In the genomic region with DNA sequence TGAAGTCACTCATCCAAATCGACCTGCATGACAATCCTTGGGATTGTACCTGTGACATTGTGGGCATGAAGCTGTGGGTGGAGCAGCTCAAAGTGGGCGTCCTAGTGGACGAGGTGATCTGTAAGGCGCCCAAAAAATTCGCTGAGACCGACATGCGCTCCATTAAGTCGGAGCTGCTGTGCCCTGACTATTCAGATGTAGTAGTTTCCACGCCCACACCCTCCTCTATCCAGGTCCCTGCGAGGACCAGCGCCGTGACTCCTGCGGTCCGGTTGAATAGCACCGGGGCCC, we compare ENCODE assay signal across 13 cellular contexts. TPM values are rescaled to one million over a fixed set of nuclear protein-coding genes. Genes with fewer than 3 reads are reported as not detected.
DNase-seq lines count a peak whose midpoint lies in the region; ATAC-seq and TF ChIP-seq lines count a peak whose summit lies in the region.
"Had no signal": no experiment of that assay in that cellular context is flagged by ENCODE, and none has a peak within 500 bp of the region (broad histone marks: within the 10 kb centered on the region; RNA-seq: fewer than 3 reads in every experiment).

No MANE protein-coding gene starts in this region.

- H3K4me1 Mint-ChIP-seq in natural killer cell (peaks cover 34 to 35% of the 10 kb centered on the region in 2 donors), endothelial cell (ENCODE audit: unreplicated experiment) (peaks cover 21% of the 10 kb centered on the region)
- H3K4me1 Mint-ChIP-seq in natural killer cell treated with Interleukin-12 subunit alpha and Interleukin-12 subunit beta and Interleukin-15 and Interleukin-18, amount 100 ng/mL, for 72 hours (ENCODE audit: low read depth in 2 of 2) = peaks cover 27 to 28% of the 10 kb centered on the region in 2 donors
- peaks cover 8 to 32% (median 30%) of the 10 kb centered on the region in 4 donors for H3K4me1 Mint-ChIP-seq in naive thymus-derived CD8-positive, alpha-beta T cell

- no peak overlapping the region for H3K27ac ChIP-seq in upper lobe of right lung
- H3K27ac ChIP-seq: upper lobe of left lung had no signal

- peak overlapping the region in 1 of 2 donors; percentile 72 for H3K27ac Mint-ChIP-seq in natural killer cell
- no peak overlapping the region for H3K27ac Mint-ChIP-seq in natural killer cell treated with Interleukin-12 subunit alpha and Interleukin-12 subunit beta and Interleukin-15 and Interleukin-18, amount 100 ng/mL, for 72 hours
- no peak overlapping the region for H3K27ac Mint-ChIP-seq in endothelial cell (ENCODE audit: unreplicated experiment)
- H3K27ac Mint-ChIP-seq in naive thymus-derived CD8-positive, alpha-beta T cell = no peak overlapping the region

- H3K36me3 ChIP-seq in upper lobe of right lung = no peaks in the 10 kb centered on the region
- H3K36me3 ChIP-seq: upper lobe of left lung had no signal

- no peak for ATAC-seq in natural killer cell
- ATAC-seq in natural killer cell treated with Interleukin-12 subunit alpha and Interleukin-12 subunit beta and Interleukin-15 and Interleukin-18, amount 100 ng/mL, for 72 hours = no peak
- no peak for ATAC-seq in naive thymus-derived CD8-positive, alpha-beta T cell
- peak; percentile 11 for ATAC-seq in upper lobe of right lung
- ATAC-seq in GM19455 (IDR thresholded peaks at IDR 0.05; ENCODE audit: unreplicated experiment) = no peak
- no peak for ATAC-seq in activated CD4-positive, CD25-positive, alpha-beta regulatory T cell treated with anti-CD3 and anti-CD28 coated beads, Interleukin-2, amount 50 U/mL, for 24 hours

- TF ChIP-seq CTCF in natural killer cell (IDR thresholded peaks at IDR 0.05) = no peak
- no peak for TF ChIP-seq CTCF in endothelial cell (IDR thresholded peaks at IDR 0.05; ENCODE audit: unreplicated experiment)
- TF ChIP-seq CTCF in upper lobe of right lung (IDR thresholded peaks at IDR 0.05) = no peak

- peak overlapping the region; percentile 90 for H3K4me3 Mint-ChIP-seq in natural killer cell
- no peak overlapping the region for H3K4me3 Mint-ChIP-seq in natural killer cell treated with Interleukin-12 subunit alpha and Interleukin-12 subunit beta and Interleukin-15 and Interleukin-18, amount 100 ng/mL, for 72 hours
- peak overlapping the region; percentile 11 for H3K4me3 Mint-ChIP-seq in endothelial cell (ENCODE audit: unreplicated experiment)
- H3K4me3 Mint-ChIP-seq in naive thymus-derived CD8-positive, alpha-beta T cell = peak overlapping the region in 9 of 10 donors; percentile 63 to 86 (median 78)

- peaks cover 20 to 42% of the 10 kb centered on the region in 2 donors for H3K27me3 Mint-ChIP-seq in natural killer cell (ENCODE audit: low read depth in 2 of 2)
- peaks cover 27 to 29% of the 10 kb centered on the region in 2 donors for H3K27me3 Mint-ChIP-seq in natural killer cell treated with Interleukin-12 subunit alpha and Interleukin-12 subunit beta and Interleukin-15 and Interleukin-18, amount 100 ng/mL, for 72 hours
- H3K27me3 Mint-ChIP-seq in endothelial cell (ENCODE audit: unreplicated experiment) = peaks cover 22% of the 10 kb centered on the region
- H3K27me3 Mint-ChIP-seq in naive thymus-derived CD8-positive, alpha-beta T cell = peaks cover 28 to 63% (median 44%) of the 10 kb centered on the region in 5 donors

- peaks cover 16% of the 10 kb centered on the region for H3K4me1 ChIP-seq in upper lobe of right lung

- peaks cover 54% of the 10 kb centered on the region for H3K27me3 ChIP-seq in upper lobe of right lung

- H3K9me3 ChIP-seq in upper lobe of right lung = no peaks in the 10 kb centered on the region
- H3K9me3 ChIP-seq: upper lobe of left lung had no signal

- H3K9me3 Mint-ChIP-seq in natural killer cell = no peaks in the 10 kb centered on the region
- H3K9me3 Mint-ChIP-seq in natural killer cell treated with Interleukin-12 subunit alpha and Interleukin-12 subunit beta and Interleukin-15 and Interleukin-18, amount 100 ng/mL, for 72 hours = no peaks in the 10 kb centered on the region
- H3K9me3 Mint-ChIP-seq in endothelial cell (ENCODE audit: unreplicated experiment) = no peaks in the 10 kb centered on the region
- peaks cover 0 to 24% (median 0%) of the 10 kb centered on the region in 9 donors for H3K9me3 Mint-ChIP-seq in naive thymus-derived CD8-positive, alpha-beta T cell

- H3K36me3 Mint-ChIP-seq in natural killer cell = no peaks in the 10 kb centered on the region
- peaks cover 6% of the 10 kb centered on the region for H3K36me3 Mint-ChIP-seq in natural killer cell treated with Interleukin-12 subunit alpha and Interleukin-12 subunit beta and Interleukin-15 and Interleukin-18, amount 100 ng/mL, for 72 hours
- no peaks in the 10 kb centered on the region for H3K36me3 Mint-ChIP-seq in endothelial cell (ENCODE audit: low read depth, unreplicated experiment)
- peaks cover 0 to 15% (median 7%) of the 10 kb centered on the region in 3 donors for H3K36me3 Mint-ChIP-seq in naive thymus-derived CD8-positive, alpha-beta T cell

- POLR2A ChIA-PET in naive thymus-derived CD8-positive, alpha-beta T cell (lab: Charles Lee) = no interaction called here

- intact Hi-C loops in natural killer cell (cut with micrococcal nuclease) = loop anchor here (10.0 kb wide), 1 partner anchor 1388 kb away; no protein-coding TSS in a partner anchor
- intact Hi-C loops in upper lobe of right lung (cut with DNase I) = no loop called here

- no peak for DNase-seq in natural killer cell
- DNase-seq in natural killer cell treated with Interleukin-12 subunit alpha and Interleukin-12 subunit beta and Interleukin-15 and Interleukin-18, amount 100 ng/mL, for 72 hours (ENCODE audit: low spot score) = no peak
- DNase-seq in endothelial cell (ENCODE audit: low spot score) = no peak
- no peak for DNase-seq in naive thymus-derived CD8-positive, alpha-beta T cell
- no peak for DNase-seq in upper lobe of right lung
- no peak for DNase-seq in NCI-H2029 (lab: John Stamatoyannopoulos, UW)
- DNase-seq: activated CD4-positive, CD25-positive, alpha-beta regulatory T cell; Calu3; NCI-H226 had no signal

- H3K4me3 ChIP-seq in upper lobe of right lung = peak overlapping the region; percentile 54

RNA-seq across cellular contexts. Expression of a gene that starts 5.8 kb away (rescaled TPM):
- total RNA-seq in natural killer cell (under 1 TPM; 0.02 to 0.10 (median 0.07) TPM), endothelial cell (ENCODE audit: unreplicated experiment) (0.08 TPM), upper lobe of right lung (0.09 TPM)
- under 1 TPM; 0.02 to 0.03 TPM for total RNA-seq in natural killer cell treated with Interleukin-12 subunit alpha and Interleukin-12 subunit beta and Interleukin-15 and Interleukin-18, amount 100 ng/mL, for 72 hours
- total RNA-seq in naive thymus-derived CD8-positive, alpha-beta T cell = not detected
- not detected for polyA plus RNA-seq in naive thymus-derived CD8-positive, alpha-beta T cell
- total RNA-seq: Calu3, HT1080 had no signal
